Comparison of ENCODE assay signal across 3 cellular contexts in genomic region chr19:47353307-47353712, GRCh38.
TF ChIP-seq lines count a peak whose summit lies in the region.

No MANE protein-coding gene starts in this region.

TF ChIP-seq in Ishikawa, 13 proteins besides CTCF, POLR2A, EP300 and RAD21:
- TF ChIP-seq NFIC (IDR thresholded peaks at IDR 0.05) (peak; percentile 96), REST (IDR thresholded peaks at IDR 0.05; ENCODE audit: low read depth) (no peak), CEBPB (IDR thresholded peaks at IDR 0.05) (0 out of 2 replicates have a peak, but pooled peaks have one; percentile 12), EGR1 (IDR thresholded peaks at IDR 0.05) (no peak), TEAD4 (IDR thresholded peaks at IDR 0.05) (peak; percentile 67), CREB1 (IDR thresholded peaks at IDR 0.05; ENCODE audit: low read depth) (no peak), YY1 (IDR thresholded peaks at IDR 0.05; ENCODE audit: low read depth) (no peak), TAF1 (IDR thresholded peaks at IDR 0.05; ENCODE audit: low read depth) (no peak), MAX (IDR thresholded peaks at IDR 0.05) (peak; percentile 75), ZBTB7A (IDR thresholded peaks at IDR 0.05; ENCODE audit: low read depth) (no peak), FOXM1 (IDR thresholded peaks at IDR 0.05; ENCODE audit: borderline replicate concordance, low read depth) (no peak), USF1 (IDR thresholded peaks at IDR 0.05) (peak; percentile 48), TCF12 (IDR thresholded peaks at IDR 0.05; ENCODE audit: low read depth) (peak; percentile 77)

TF ChIP-seq in WTC11, 78 proteins besides CTCF, POLR2A, EP300 and RAD21:
- no peak for TF ChIP-seq SMAD3 (CRISPR knock-in tag; IDR thresholded peaks at IDR 0.05; ENCODE audit: borderline replicate concordance)
- no peak for TF ChIP-seq HMGXB4 (CRISPR knock-in tag; IDR thresholded peaks at IDR 0.05)
- no peak for TF ChIP-seq TCF7 (CRISPR knock-in tag; IDR thresholded peaks at IDR 0.05; ENCODE audit: low read depth)
- peak; percentile 55; the same call in 1 of the 2 replicates for TF ChIP-seq GABPB1 (CRISPR knock-in tag; IDR thresholded peaks at IDR 0.05)
- TF ChIP-seq ZNF512 (CRISPR knock-in tag; IDR thresholded peaks at IDR 0.05; ENCODE audit: borderline replicate concordance), result no peak
- TF ChIP-seq NFATC4 (CRISPR knock-in tag; IDR thresholded peaks at IDR 0.05), result no peak

TF ChIP-seq in HepG2, 621 proteins besides CTCF, POLR2A, EP300 and RAD21 (continues in another document):
- TF ChIP-seq ZNF788 (CRISPR knock-in tag; IDR thresholded peaks at IDR 0.05; ENCODE audit: borderline replicate concordance) (peak; percentile 75; the same call in 1 of the 2 replicates), ATF4 (CRISPR knock-in tag; IDR thresholded peaks at IDR 0.05) (peak in 1 of 2 experiments; percentile 81; a peak in 2 of 4 replicates), TBX2 (CRISPR knock-in tag; IDR thresholded peaks at IDR 0.05; ENCODE audit: borderline replicate concordance) (peak; percentile 77; the same call in 1 of the 2 replicates), GABPA (IDR thresholded peaks at IDR 0.05; ENCODE audit: low read depth, low read length) (no peak), GABPA (CRISPR knock-in tag; IDR thresholded peaks at IDR 0.05; ENCODE audit: low read depth) (no peak), ATF2 (CRISPR knock-in tag; IDR thresholded peaks at IDR 0.05) (peak; percentile 57; the same call in 1 of the 2 replicates), ZNF12 (CRISPR knock-in tag; IDR thresholded peaks at IDR 0.05) (no peak), JUN (CRISPR knock-in tag; IDR thresholded peaks at IDR 0.05) (no peak), ZHX2 (IDR thresholded peaks at IDR 0.05; ENCODE audit: low read depth) (no peak), ZHX2 (CRISPR knock-in tag; IDR thresholded peaks at IDR 0.05; ENCODE audit: borderline replicate concordance) (no peak), GPBP1L1 (CRISPR knock-in tag; IDR thresholded peaks at IDR 0.05) (no peak), ZNF367 (CRISPR knock-in tag; IDR thresholded peaks at IDR 0.05; ENCODE audit: borderline replicate concordance) (no peak), ZNF609 (CRISPR knock-in tag; IDR thresholded peaks at IDR 0.05; ENCODE audit: borderline replicate concordance) (peak; percentile 57; the same call in 1 of the 2 replicates), NFKB2 (CRISPR knock-in tag; IDR thresholded peaks at IDR 0.05; ENCODE audit: borderline replicate concordance) (peak; percentile 60; the same call in 1 of the 2 replicates), ZNF563 (CRISPR knock-in tag; IDR thresholded peaks at IDR 0.05) (no peak), ELK4 (CRISPR knock-in tag; IDR thresholded peaks at IDR 0.05; ENCODE audit: borderline replicate concordance) (no peak), MAFF (IDR thresholded peaks at IDR 0.05; ENCODE audit: low read depth, low read length) (no peak), DMAP1 (CRISPR knock-in tag; IDR thresholded peaks at IDR 0.05) (peak; percentile 43; the same call in 1 of the 2 replicates), MYPOP (CRISPR knock-in tag; IDR thresholded peaks at IDR 0.05) (0 out of 2 replicates have a peak, but pooled peaks have one; percentile 33), CBX5 (CRISPR knock-in tag; IDR thresholded peaks at IDR 0.05; ENCODE audit: borderline replicate concordance) (peak; percentile 65; the same call in 1 of the 2 replicates), PLSCR1 (CRISPR knock-in tag; IDR thresholded peaks at IDR 0.05; ENCODE audit: borderline replicate concordance) (no peak), ZNF501 (CRISPR knock-in tag; IDR thresholded peaks at IDR 0.05) (peak; percentile 80), PREB (CRISPR knock-in tag; IDR thresholded peaks at IDR 0.05) (no peak), ZNF704 (CRISPR knock-in tag; IDR thresholded peaks at IDR 0.05; ENCODE audit: borderline replicate concordance) (no peak), SIN3B (IDR thresholded peaks at IDR 0.05; ENCODE audit: low read length) (no peak), ZNF496 (CRISPR knock-in tag; IDR thresholded peaks at IDR 0.05; ENCODE audit: insufficient replicate concordance) (no peak), ZNF589 (CRISPR knock-in tag; conservative IDR thresholded peaks at IDR 0.05) (no peak), DDIT3 (CRISPR knock-in tag; IDR thresholded peaks at IDR 0.05) (no peak)
